Comparison of ENCODE assay signal across 8 cellular contexts in genomic region chr1:26233903-26234643, GRCh38. TPM values are rescaled to one million over a fixed set of nuclear protein-coding genes. Genes with fewer than 3 reads are reported as not detected.
DNase-seq lines count a peak whose midpoint lies in the region; ATAC-seq, FAIRE-seq and TF ChIP-seq lines count a peak whose summit lies in the region.

TSS of gene CEP85 (plus strand) at chr1:26234200. CDS start at chr1:26239784, 5,584 bp downstream.

- peak; percentile 63 to 96 (median 88) for TF ChIP-seq CTCF in prostate gland (IDR thresholded peaks at IDR 0.05)

- ATAC-seq in GM18502 (IDR thresholded peaks at IDR 0.05; ENCODE audit: poor library complexity, unreplicated experiment) (peak; percentile 88), HG02970 (IDR thresholded peaks at IDR 0.05; ENCODE audit: low FRiP score, unreplicated experiment) (peak; percentile 92), left ventricle myocardium superior (peak; percentile 98)

- peak within 1 kb of the TSS; percentile 57 to 70 for H3K4me3 ChIP-seq in prostate gland

- H3K4me1 ChIP-seq in prostate gland (replicated peaks) = no peaks in the 10 kb centered on the region

- no peaks in the 10 kb centered on the region for H3K36me3 ChIP-seq in prostate gland

- H3K27me3 ChIP-seq in prostate gland (replicated peaks; ENCODE audit: insufficient read depth) = no peaks in the 10 kb centered on the region

- peak; percentile 87 for DNase-seq in NCI-H187 treated with DMSO at 0.1 percent for 48 hours (lab: John Stamatoyannopoulos, UW)
- peak; percentile 88 to 99 (median 97) for DNase-seq in anterior cingulate cortex (lab: John Stamatoyannopoulos, UW)
- peak; percentile 99 for DNase-seq in left ventricle myocardium superior
- peak; percentile 98 for DNase-seq in prostate gland (ENCODE audit: low spot score)
- DNase-seq in urothelium cell line (ENCODE audit: low spot score) = peak; percentile 99

- peak within 1 kb of the TSS; percentile 84 to 88 for H3K27ac ChIP-seq in prostate gland

- FAIRE-seq in urothelium cell line (lab: Jason Lieb, UNC) = peak; percentile 98

- under 1% methylated on average over 65 of the region's 73 CpGs for WGBS in prostate gland

- intact Hi-C loops in T-helper 2 cell treated with Interferon-gamma antibody and Interleukin-4, amounts not matched to agents 100 ng/mL and 5 ng/mL, for 36 hours (cut with micrococcal nuclease) = loop anchor here (1.0 to 2.0 kb wide), 4 partner anchors 41 to 123 kb away; partner anchors contain the start of genes PDIK1L and ZNF593
- intact Hi-C loops in left ventricle myocardium superior (cut with micrococcal nuclease) = no loop called here
- intact Hi-C loops in prostate gland (cut with DNase I) = loop anchor here (2.0 to 5.0 kb wide), 2 partner anchors 43 to 65 kb away; partner anchors contain the start of genes C1orf232 and ZNF593

- H3K9me3 ChIP-seq in prostate gland = no peaks in the 10 kb centered on the region

- TF ChIP-seq POLR2A in prostate gland (IDR thresholded peaks at IDR 0.05) = peak; percentile 84

RNA-seq across cellular contexts. Expression of gene CEP85, which starts in this region (rescaled TPM):
- 41.0 and 44.0 TPM in 2 replicates for total RNA-seq in T-helper 2 cell treated with Interferon-gamma antibody and Interleukin-4, amounts not matched to agents 100 ng/mL and 5 ng/mL, for 36 hours
- total RNA-seq in left ventricle myocardium superior (91.1 TPM), prostate gland (10 to 100 TPM in 1 of 2 donors, 1 to 10 TPM in 1; 3.4 to 21.0 TPM)

Comparison
In these comparisons a context has a peak if more than half of its experiments do, and no peak if none do; other contexts are left out.
1. Peak in every context shown above with its lines: DNase-seq, ATAC-seq, H3K4me3 ChIP-seq and H3K27ac ChIP-seq.